In the genomic region with DNA sequence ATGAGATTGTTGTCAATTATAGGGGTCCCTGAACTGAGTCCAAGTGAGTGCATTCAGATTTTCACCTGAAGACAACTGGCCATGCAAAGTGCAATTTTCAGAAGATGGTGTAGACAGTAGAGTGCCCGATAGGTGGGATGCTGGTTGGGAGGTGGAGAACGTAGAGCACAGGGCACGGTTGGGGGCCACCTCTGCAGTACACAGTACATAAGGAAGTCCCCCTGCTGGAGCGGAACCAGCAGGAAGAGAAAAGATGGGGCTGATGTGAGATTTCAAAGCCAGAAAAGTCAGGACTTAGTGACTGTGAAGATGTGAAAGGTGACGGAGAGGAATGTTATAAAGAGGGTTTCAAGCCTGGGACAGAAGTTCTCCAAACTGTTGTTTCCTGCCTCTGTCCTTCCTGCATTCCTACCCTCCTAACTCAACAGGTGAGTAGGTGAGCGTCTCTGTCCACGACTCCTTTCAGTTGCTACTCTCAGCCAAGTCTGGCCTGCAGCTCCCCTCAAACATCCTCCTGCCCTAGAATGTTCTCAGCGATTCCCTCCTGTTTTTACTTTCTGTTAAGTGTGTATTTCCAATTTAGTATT, we compare ENCODE assay signal across 20 cellular contexts.
DNase-seq lines count a peak whose midpoint lies in the region; ATAC-seq and TF ChIP-seq lines count a peak whose summit lies in the region.
"Had no signal": no experiment of that assay in that cellular context is flagged by ENCODE, and none has a peak within 500 bp of the region (broad histone marks: within the 10 kb centered on the region; RNA-seq: fewer than 3 reads in every experiment).

No MANE protein-coding gene starts in this region.

- H3K27ac ChIP-seq in DND-41 (ENCODE audit: low read length): 0 out of 2 replicates have a peak overlapping the region, but pooled peaks have one; percentile 17

- peak overlapping the region; percentile 78 for H3K27ac Mint-ChIP-seq in WTC11
- H3K27ac Mint-ChIP-seq in progenitor cell of endocrine pancreas: peak overlapping the region; percentile 82
- H3K27ac Mint-ChIP-seq in endothelial cell (ENCODE audit: unreplicated experiment): no peak overlapping the region
- H3K27ac Mint-ChIP-seq: CD4-positive, CD25-positive, alpha-beta regulatory T cell had no signal

- no peak overlapping the region for H3K4me3 ChIP-seq in DND-41 (ENCODE audit: low read depth in 1 of 2, low read length in 2 of 2)
- H3K4me3 ChIP-seq: GM12878 had no signal

- H3K4me1 ChIP-seq in DND-41 (ENCODE audit: insufficient read depth, low read length): peaks cover 39% of the 10 kb centered on the region

- no peak overlapping the region for H2AFZ ChIP-seq in DND-41 (ENCODE audit: low read depth, low read length)

- no peak for ATAC-seq in DND-41 (ENCODE audit: insufficient read depth, low read depth)
- ATAC-seq in WTC11: peak; percentile 83
- no peak for ATAC-seq in HG02678 (IDR thresholded peaks at IDR 0.05; ENCODE audit: unreplicated experiment)
- ATAC-seq: GM12878, HepG2, Right ventricle myocardium inferior had no signal

- no peak overlapping the region for H3K9ac ChIP-seq in DND-41 (ENCODE audit: low read depth, low read length)

- DNase-seq in DND-41: no peak
- no peak for DNase-seq in WTC11 (ENCODE audit: low spot score)
- peak; percentile 17 for DNase-seq in iPS-NIHi7 (ENCODE audit: extremely low spot score)
- no peak for DNase-seq in progenitor cell of endocrine pancreas (ENCODE audit: low spot score, unreplicated experiment)
- no peak for DNase-seq in RKO (ENCODE audit: low spot score)
- no peak for DNase-seq in endothelial cell (ENCODE audit: low spot score)
- DNase-seq: CD4-positive, CD25-positive, alpha-beta regulatory T cell; DMS79 treated with DMSO at 0.1 percent for 48 hours; GOT3; KBM-7; NCI-H1092 treated with DMSO at 0.1 percent for 48 hours; NCI-H1436 treated with DMSO at 0.1 percent for 48 hours; NCI-H2029; NCI-H226; NCI-H510A treated with DMSO at 0.1 percent for 48 hours; NCI-H748 treated with DMSO at 0.1 percent for 48 hours had no signal

- H3K9me3 Mint-ChIP-seq in WTC11 (no peaks in the 10 kb centered on the region), progenitor cell of endocrine pancreas (ENCODE audit: low read depth) (peaks cover 3% of the 10 kb centered on the region), endothelial cell (ENCODE audit: unreplicated experiment) (no peaks in the 10 kb centered on the region)

- H4K20me1 ChIP-seq in DND-41 (ENCODE audit: insufficient read depth, low read length): 0 out of 2 replicates have a peak, but pooled peaks cover 4% of the 10 kb centered on the region

- no peak overlapping the region for H3K4me2 ChIP-seq in DND-41 (ENCODE audit: insufficient read depth, low read length)

- H3K9me3 ChIP-seq in DND-41 (ENCODE audit: insufficient read depth, low read length, severe bottlenecking): no peaks in the 10 kb centered on the region

- no peaks in the 10 kb centered on the region for H3K27me3 Mint-ChIP-seq in WTC11 (ENCODE audit: low read depth)
- H3K27me3 Mint-ChIP-seq in progenitor cell of endocrine pancreas: no peaks in the 10 kb centered on the region
- H3K27me3 Mint-ChIP-seq in endothelial cell (ENCODE audit: unreplicated experiment): peaks cover 3% of the 10 kb centered on the region

- no peaks in the 10 kb centered on the region for H3K79me2 ChIP-seq in DND-41 (ENCODE audit: insufficient read depth, low read length)

- TF ChIP-seq CTCF in DND-41 (IDR thresholded peaks at IDR 0.05; ENCODE audit: borderline replicate concordance, extremely low read depth, low read length, poor library complexity, severe bottlenecking) (no peak), WTC11 (IDR thresholded peaks at IDR 0.05) (no peak), progenitor cell of endocrine pancreas (IDR thresholded peaks at IDR 0.05; ENCODE audit: unreplicated experiment) (no peak), endothelial cell (IDR thresholded peaks at IDR 0.05; ENCODE audit: unreplicated experiment) (no peak)

- H3K27me3 ChIP-seq in DND-41 (ENCODE audit: insufficient read depth, low read length, poor library complexity): no peaks in the 10 kb centered on the region

- POLR2A ChIA-PET in WTC11 (lab: Charles Lee): no interaction called here

- no peaks in the 10 kb centered on the region for H3K36me3 ChIP-seq in DND-41 (ENCODE audit: insufficient read depth, low read length)

- H3K4me3 Mint-ChIP-seq in WTC11 (no peak overlapping the region), progenitor cell of endocrine pancreas (ENCODE audit: low read depth) (no peak overlapping the region), endothelial cell (ENCODE audit: unreplicated experiment) (no peak overlapping the region)
- H3K4me3 Mint-ChIP-seq: CD4-positive, CD25-positive, alpha-beta regulatory T cell had no signal

- H3K4me1 Mint-ChIP-seq in WTC11 (peaks cover 62% of the 10 kb centered on the region), progenitor cell of endocrine pancreas (ENCODE audit: low read depth) (peaks cover 49% of the 10 kb centered on the region), endothelial cell (ENCODE audit: unreplicated experiment) (peaks cover 32% of the 10 kb centered on the region)
- H3K4me1 Mint-ChIP-seq: CD4-positive, CD25-positive, alpha-beta regulatory T cell had no signal

- CTCF ChIA-PET in WTC11 (lab: Charles Lee): interaction anchor here (0.6 to 0.9 kb wide), 2 partner anchors 60 to 378 kb away, joined by 3 read pairs; no protein-coding TSS in a partner anchor

- H3K36me3 Mint-ChIP-seq in WTC11 (no peaks in the 10 kb centered on the region), progenitor cell of endocrine pancreas (ENCODE audit: insufficient read depth) (peaks cover 11% of the 10 kb centered on the region), endothelial cell (ENCODE audit: low read depth, unreplicated experiment) (no peaks in the 10 kb centered on the region)
- H3K36me3 Mint-ChIP-seq: CD4-positive, CD25-positive, alpha-beta regulatory T cell had no signal

TF ChIP-seq in WTC11, 78 proteins besides CTCF, POLR2A, EP300 and RAD21:
- TF ChIP-seq ZNF138 (CRISPR knock-in tag; conservative IDR thresholded peaks at IDR 0.05) (no peak), NR1H2 (CRISPR knock-in tag; IDR thresholded peaks at IDR 0.05) (no peak), ZNF423 (CRISPR knock-in tag; IDR thresholded peaks at IDR 0.05) (no peak), SMAD4 (CRISPR knock-in tag; IDR thresholded peaks at IDR 0.05) (no peak), RELA (CRISPR knock-in tag; IDR thresholded peaks at IDR 0.05; ENCODE audit: borderline replicate concordance) (no peak), RORB (CRISPR knock-in tag; IDR thresholded peaks at IDR 0.05) (no peak), TP53 (CRISPR knock-in tag; IDR thresholded peaks at IDR 0.05) (no peak), NFATC4 (CRISPR knock-in tag; IDR thresholded peaks at IDR 0.05) (no peak), CREB1 (CRISPR knock-in tag; IDR thresholded peaks at IDR 0.05) (no peak)
- TF ChIP-seq, protein P1, sequence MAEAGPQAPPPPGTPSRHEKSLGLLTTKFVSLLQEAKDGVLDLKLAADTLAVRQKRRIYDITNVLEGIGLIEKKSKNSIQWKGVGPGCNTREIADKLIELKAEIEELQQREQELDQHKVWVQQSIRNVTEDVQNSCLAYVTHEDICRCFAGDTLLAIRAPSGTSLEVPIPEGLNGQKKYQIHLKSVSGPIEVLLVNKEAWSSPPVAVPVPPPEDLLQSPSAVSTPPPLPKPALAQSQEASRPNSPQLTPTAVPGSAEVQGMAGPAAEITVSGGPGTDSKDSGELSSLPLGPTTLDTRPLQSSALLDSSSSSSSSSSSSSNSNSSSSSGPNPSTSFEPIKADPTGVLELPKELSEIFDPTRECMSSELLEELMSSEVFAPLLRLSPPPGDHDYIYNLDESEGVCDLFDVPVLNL (CRISPR knock-in tag; IDR thresholded peaks at IDR 0.05; ENCODE audit: borderline replicate concordance, low read depth): no peak
- TF ChIP-seq, protein P2, sequence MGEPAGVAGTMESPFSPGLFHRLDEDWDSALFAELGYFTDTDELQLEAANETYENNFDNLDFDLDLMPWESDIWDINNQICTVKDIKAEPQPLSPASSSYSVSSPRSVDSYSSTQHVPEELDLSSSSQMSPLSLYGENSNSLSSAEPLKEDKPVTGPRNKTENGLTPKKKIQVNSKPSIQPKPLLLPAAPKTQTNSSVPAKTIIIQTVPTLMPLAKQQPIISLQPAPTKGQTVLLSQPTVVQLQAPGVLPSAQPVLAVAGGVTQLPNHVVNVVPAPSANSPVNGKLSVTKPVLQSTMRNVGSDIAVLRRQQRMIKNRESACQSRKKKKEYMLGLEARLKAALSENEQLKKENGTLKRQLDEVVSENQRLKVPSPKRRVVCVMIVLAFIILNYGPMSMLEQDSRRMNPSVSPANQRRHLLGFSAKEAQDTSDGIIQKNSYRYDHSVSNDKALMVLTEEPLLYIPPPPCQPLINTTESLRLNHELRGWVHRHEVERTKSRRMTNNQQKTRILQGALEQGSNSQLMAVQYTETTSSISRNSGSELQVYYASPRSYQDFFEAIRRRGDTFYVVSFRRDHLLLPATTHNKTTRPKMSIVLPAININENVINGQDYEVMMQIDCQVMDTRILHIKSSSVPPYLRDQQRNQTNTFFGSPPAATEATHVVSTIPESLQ (CRISPR knock-in tag; IDR thresholded peaks at IDR 0.05): no peak
- TF ChIP-seq, protein P3, sequence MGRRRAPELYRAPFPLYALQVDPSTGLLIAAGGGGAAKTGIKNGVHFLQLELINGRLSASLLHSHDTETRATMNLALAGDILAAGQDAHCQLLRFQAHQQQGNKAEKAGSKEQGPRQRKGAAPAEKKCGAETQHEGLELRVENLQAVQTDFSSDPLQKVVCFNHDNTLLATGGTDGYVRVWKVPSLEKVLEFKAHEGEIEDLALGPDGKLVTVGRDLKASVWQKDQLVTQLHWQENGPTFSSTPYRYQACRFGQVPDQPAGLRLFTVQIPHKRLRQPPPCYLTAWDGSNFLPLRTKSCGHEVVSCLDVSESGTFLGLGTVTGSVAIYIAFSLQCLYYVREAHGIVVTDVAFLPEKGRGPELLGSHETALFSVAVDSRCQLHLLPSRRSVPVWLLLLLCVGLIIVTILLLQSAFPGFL (CRISPR knock-in tag; IDR thresholded peaks at IDR 0.05; ENCODE audit: borderline replicate concordance): no peak
